1 cellular context compared by ENCODE assay signal in the genomic region with DNA sequence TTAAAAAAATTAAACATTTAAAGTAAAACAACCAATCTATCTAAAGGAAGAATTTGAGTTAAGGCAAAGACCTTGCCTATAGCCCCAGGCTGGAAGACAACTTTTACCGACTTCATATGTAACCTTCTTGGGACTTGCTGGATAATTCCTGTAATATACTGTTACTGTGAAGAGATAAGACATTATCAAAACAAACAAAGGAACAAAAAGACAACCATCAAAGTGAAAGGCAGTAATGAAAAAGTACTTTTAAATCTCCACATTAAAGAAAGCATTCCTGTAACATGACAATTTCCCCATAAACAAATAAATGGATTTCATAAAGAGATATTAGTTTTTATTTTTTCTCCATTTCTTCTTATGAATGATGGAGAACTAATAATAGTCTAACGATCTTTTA.
TF ChIP-seq lines count a peak whose summit lies in the region.

No MANE protein-coding gene starts in this region.

TF ChIP-seq in endothelial cell of umbilical vein, 7 proteins besides CTCF, POLR2A, EP300 and RAD21:
- no peak for TF ChIP-seq GATA2 (IDR thresholded peaks at IDR 0.05; ENCODE audit: insufficient read depth, insufficient read length, low read depth, low read length)
- no peak for TF ChIP-seq FOS (IDR thresholded peaks at IDR 0.05; ENCODE audit: borderline replicate concordance, insufficient read depth, low read length)
- no peak for TF ChIP-seq EZH2 (IDR thresholded peaks at IDR 0.05; ENCODE audit: borderline replicate concordance, low read depth, low read length, severe bottlenecking)
- TF ChIP-seq MYC (IDR thresholded peaks at IDR 0.05; ENCODE audit: low read depth, low read length), result no peak
- TF ChIP-seq, protein P1, sequence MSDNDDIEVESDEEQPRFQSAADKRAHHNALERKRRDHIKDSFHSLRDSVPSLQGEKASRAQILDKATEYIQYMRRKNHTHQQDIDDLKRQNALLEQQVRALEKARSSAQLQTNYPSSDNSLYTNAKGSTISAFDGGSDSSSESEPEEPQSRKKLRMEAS (IDR thresholded peaks at IDR 0.05; ENCODE audit: insufficient read depth, insufficient read length), result no peak
- TF ChIP-seq JUN (IDR thresholded peaks at IDR 0.05; ENCODE audit: borderline replicate concordance, insufficient read depth, insufficient read length, low read depth), result no peak
- TF ChIP-seq POLR2AphosphoS5 (IDR thresholded peaks at IDR 0.05; ENCODE audit: insufficient read depth, low read depth, low read length), result no peak
